16 cellular contexts compared by ENCODE assay signal in genomic region chr14:98952595-98953325, GRCh38.
DNase-seq lines count a peak whose midpoint lies in the region; ATAC-seq and TF ChIP-seq lines count a peak whose summit lies in the region.
"Had no signal": no experiment of that assay in that cellular context is flagged by ENCODE, and none has a peak within 500 bp of the region (broad histone marks: within the 10 kb centered on the region; RNA-seq: fewer than 3 reads in every experiment).

No MANE protein-coding gene starts in this region.

- no peak overlapping the region for H3K4me3 Mint-ChIP-seq in CD8-positive, alpha-beta T cell
- no peak overlapping the region for H3K4me3 Mint-ChIP-seq in activated naive CD8-positive, alpha-beta T cell treated with anti-CD3 and anti-CD28 coated beads, Interleukin-2, amount 50 U/mL, for 24 hours
- H3K4me3 Mint-ChIP-seq: T-helper 1 cell treated with Interleukin-12 subunit alpha and Interleukin-12 subunit beta and Interleukin-4 antibody, amounts not matched to agents 30 μg/mL and 1 μg/mL, for 36 hours had no signal

- CTCF ChIA-PET in HEK293 (lab: Yijun Ruan, JAX), result interaction anchor here (0.5 to 0.9 kb wide), 2 partner anchors 464 to 1319 kb away, joined by 3 read pairs; no protein-coding TSS in a partner anchor
- CTCF ChIA-PET in CD8-positive, alpha-beta T cell (lab: Charles Lee), result interaction anchor here (0.8 kb wide), 1 partner anchor 11 kb away, joined by 3 read pairs; no protein-coding TSS in a partner anchor

- no peak for ATAC-seq in CD8-positive, alpha-beta T cell
- ATAC-seq in activated naive CD8-positive, alpha-beta T cell treated with anti-CD3 and anti-CD28 coated beads, Interleukin-2, amount 50 U/mL, for 24 hours, result no peak

- H3K4me3 ChIP-seq in HEK293 (ENCODE audit: low read depth, low read length) (no peak overlapping the region), adipocyte (ENCODE audit: low read length) (no peak overlapping the region), tibial artery (no peak overlapping the region)
- no peak overlapping the region for H3K4me3 ChIP-seq in CD8-positive, alpha-beta T cell (ENCODE audit: low read depth, low read length)
- H3K4me3 ChIP-seq: testis had no signal

- H3K4me1 Mint-ChIP-seq in CD8-positive, alpha-beta T cell (ENCODE audit: low read depth), result peaks cover 7% of the 10 kb centered on the region
- H3K4me1 Mint-ChIP-seq in activated naive CD8-positive, alpha-beta T cell treated with anti-CD3 and anti-CD28 coated beads, Interleukin-2, amount 50 U/mL, for 24 hours, result peaks cover 18% of the 10 kb centered on the region

- H3K9me3 ChIP-seq in HEK293 (ENCODE audit: control insufficient read depth, insufficient read depth, low read depth, low read length) (no peaks in the 10 kb centered on the region), adipocyte (ENCODE audit: control insufficient read depth, low read length) (no peaks in the 10 kb centered on the region), tibial artery (peaks cover 0 to 2% (median 0%) of the 10 kb centered on the region in 3 donors)
- no peaks in the 10 kb centered on the region for H3K9me3 ChIP-seq in CD8-positive, alpha-beta T cell (ENCODE audit: low read length)
- H3K9me3 ChIP-seq: testis had no signal

- POLR2A ChIA-PET in HEK293 (lab: Yijun Ruan, JAX), result interaction anchor here (0.6 kb wide), 2 partner anchors 76 to 1405 kb away, joined by 4 read pairs; no protein-coding TSS in a partner anchor
- POLR2A ChIA-PET in CD8-positive, alpha-beta T cell (lab: Charles Lee), result interaction anchor here (0.7 to 1.7 kb wide), 4 partner anchors 13 to 381 kb away, joined by 3 to 6 read pairs (median 3); no protein-coding TSS in a partner anchor

- H3K36me3 Mint-ChIP-seq in CD8-positive, alpha-beta T cell, result no peaks in the 10 kb centered on the region
- H3K36me3 Mint-ChIP-seq in activated naive CD8-positive, alpha-beta T cell treated with anti-CD3 and anti-CD28 coated beads, Interleukin-2, amount 50 U/mL, for 24 hours (ENCODE audit: low read depth), result no peaks in the 10 kb centered on the region

- no peak overlapping the region for H3K9ac ChIP-seq in adipocyte (ENCODE audit: low read length)

- H3K36me3 ChIP-seq in HEK293 (ENCODE audit: control insufficient read depth in 2 of 2, insufficient read depth in 1 of 2, low read length in 2 of 2) (no peaks in the 10 kb centered on the region), adipocyte (ENCODE audit: control insufficient read depth, insufficient read depth, low read length, severe bottlenecking) (no peaks in the 10 kb centered on the region), tibial artery (no peaks in the 10 kb centered on the region)
- no peaks in the 10 kb centered on the region for H3K36me3 ChIP-seq in CD8-positive, alpha-beta T cell (ENCODE audit: insufficient read depth, low read length)

- H3K27me3 Mint-ChIP-seq in CD8-positive, alpha-beta T cell (ENCODE audit: low read depth), result no peaks in the 10 kb centered on the region
- H3K27me3 Mint-ChIP-seq in activated naive CD8-positive, alpha-beta T cell treated with anti-CD3 and anti-CD28 coated beads, Interleukin-2, amount 50 U/mL, for 24 hours, result no peaks in the 10 kb centered on the region

- peak; percentile 34 for DNase-seq in AG09319 (ENCODE audit: extremely low read depth, low read depth)
- DNase-seq in adipocyte (ENCODE audit: low read depth), result peak; percentile 31
- peak; percentile 1 for DNase-seq in myocyte (ENCODE audit: low read depth)
- no peak for DNase-seq in CD8-positive, alpha-beta T cell
- no peak for DNase-seq in activated naive CD8-positive, alpha-beta T cell treated with anti-CD3 and anti-CD28 coated beads, Interleukin-2, amount 50 U/mL, for 24 hours
- no peak for DNase-seq in DMS53 treated with DMSO at 0.1 percent for 48 hours (lab: John Stamatoyannopoulos, UW; ENCODE audit: unreplicated experiment)
- no peak for DNase-seq in tibial artery
- DNase-seq: activated gamma-delta T cell; dermis blood vessel endothelial cell; DMS 273 treated with DMSO at 0.1 percent for 48 hours; Karpas-422; NCI-H526 treated with DMSO at 0.1 percent for 48 hours; stimulated activated CD4-positive, alpha-beta T cell treated with anti-CD3 and anti-CD28 coated beads, Interleukin-4, amount 100 ng/mL, for 1 hour; testis had no signal

- no peak overlapping the region for H3K27ac ChIP-seq in HEK293 (ENCODE audit: extremely low read depth, low read depth, low read length)
- H3K27ac ChIP-seq in CD8-positive, alpha-beta T cell (ENCODE audit: low read depth, low read length), result no peak overlapping the region
- no peak overlapping the region for H3K27ac ChIP-seq in tibial artery
- H3K27ac ChIP-seq: testis had no signal

- H3K4me1 ChIP-seq in HEK293 (ENCODE audit: control insufficient read depth, insufficient read depth, low read length) (no peaks in the 10 kb centered on the region), adipocyte (ENCODE audit: control insufficient read depth, insufficient read depth, low read length) (peaks cover 43% of the 10 kb centered on the region), tibial artery (peaks cover 0 to 20% (median 9%) of the 10 kb centered on the region in 4 donors)
- no peaks in the 10 kb centered on the region for H3K4me1 ChIP-seq in CD8-positive, alpha-beta T cell (ENCODE audit: insufficient read depth, low read length)
- H3K4me1 ChIP-seq: testis had no signal

- no peak overlapping the region for H3K27ac Mint-ChIP-seq in CD8-positive, alpha-beta T cell
- no peak overlapping the region for H3K27ac Mint-ChIP-seq in activated naive CD8-positive, alpha-beta T cell treated with anti-CD3 and anti-CD28 coated beads, Interleukin-2, amount 50 U/mL, for 24 hours
- H3K27ac Mint-ChIP-seq: T-helper 1 cell treated with Interleukin-12 subunit alpha and Interleukin-12 subunit beta and Interleukin-4 antibody, amounts not matched to agents 30 μg/mL and 1 μg/mL, for 36 hours had no signal

- intact Hi-C loops in CD8-positive, alpha-beta T cell (cut with DNase I, micrococcal nuclease), result no loop called here
- intact Hi-C loops in tibial artery (cut with DNase I; ENCODE audit: low total_unique reads), result no loop called here

- H3K9me3 Mint-ChIP-seq in CD8-positive, alpha-beta T cell, result no peaks in the 10 kb centered on the region
- no peaks in the 10 kb centered on the region for H3K9me3 Mint-ChIP-seq in activated naive CD8-positive, alpha-beta T cell treated with anti-CD3 and anti-CD28 coated beads, Interleukin-2, amount 50 U/mL, for 24 hours
- H3K9me3 Mint-ChIP-seq: T-helper 1 cell treated with Interleukin-12 subunit alpha and Interleukin-12 subunit beta and Interleukin-4 antibody, amounts not matched to agents 30 μg/mL and 1 μg/mL, for 36 hours had no signal

- no peak for TF ChIP-seq CTCF in AG09319 (IDR thresholded peaks at IDR 0.05; ENCODE audit: low read depth, low read length)
- TF ChIP-seq CTCF in HEK293 (tag by site-specific recombination; IDR thresholded peaks at IDR 0.05), result no peak
- no peak for TF ChIP-seq CTCF in CD8-positive, alpha-beta T cell (IDR thresholded peaks at IDR 0.05)
- no peak for TF ChIP-seq CTCF in tibial artery (IDR thresholded peaks at IDR 0.05)

- H3K27me3 ChIP-seq in adipocyte (replicated peaks; ENCODE audit: control insufficient read depth, insufficient read depth, low read length), result peaks cover 6% of the 10 kb centered on the region
- H3K27me3 ChIP-seq in CD8-positive, alpha-beta T cell (ENCODE audit: insufficient read depth, low read length), result no peaks in the 10 kb centered on the region
- peaks cover 0 to 3% of the 10 kb centered on the region in 2 donors for H3K27me3 ChIP-seq in tibial artery
- H3K27me3 ChIP-seq: testis had no signal

TF ChIP-seq in HEK293, 187 proteins besides CTCF, POLR2A, EP300 and RAD21:
- no peak for TF ChIP-seq ZNF292 (tag by site-specific recombination; IDR thresholded peaks at IDR 0.05; ENCODE audit: borderline replicate concordance, low read depth)
- TF ChIP-seq ZFP41 (tag by site-specific recombination; IDR thresholded peaks at IDR 0.05; ENCODE audit: borderline replicate concordance), result no peak
- TF ChIP-seq, protein P1, sequence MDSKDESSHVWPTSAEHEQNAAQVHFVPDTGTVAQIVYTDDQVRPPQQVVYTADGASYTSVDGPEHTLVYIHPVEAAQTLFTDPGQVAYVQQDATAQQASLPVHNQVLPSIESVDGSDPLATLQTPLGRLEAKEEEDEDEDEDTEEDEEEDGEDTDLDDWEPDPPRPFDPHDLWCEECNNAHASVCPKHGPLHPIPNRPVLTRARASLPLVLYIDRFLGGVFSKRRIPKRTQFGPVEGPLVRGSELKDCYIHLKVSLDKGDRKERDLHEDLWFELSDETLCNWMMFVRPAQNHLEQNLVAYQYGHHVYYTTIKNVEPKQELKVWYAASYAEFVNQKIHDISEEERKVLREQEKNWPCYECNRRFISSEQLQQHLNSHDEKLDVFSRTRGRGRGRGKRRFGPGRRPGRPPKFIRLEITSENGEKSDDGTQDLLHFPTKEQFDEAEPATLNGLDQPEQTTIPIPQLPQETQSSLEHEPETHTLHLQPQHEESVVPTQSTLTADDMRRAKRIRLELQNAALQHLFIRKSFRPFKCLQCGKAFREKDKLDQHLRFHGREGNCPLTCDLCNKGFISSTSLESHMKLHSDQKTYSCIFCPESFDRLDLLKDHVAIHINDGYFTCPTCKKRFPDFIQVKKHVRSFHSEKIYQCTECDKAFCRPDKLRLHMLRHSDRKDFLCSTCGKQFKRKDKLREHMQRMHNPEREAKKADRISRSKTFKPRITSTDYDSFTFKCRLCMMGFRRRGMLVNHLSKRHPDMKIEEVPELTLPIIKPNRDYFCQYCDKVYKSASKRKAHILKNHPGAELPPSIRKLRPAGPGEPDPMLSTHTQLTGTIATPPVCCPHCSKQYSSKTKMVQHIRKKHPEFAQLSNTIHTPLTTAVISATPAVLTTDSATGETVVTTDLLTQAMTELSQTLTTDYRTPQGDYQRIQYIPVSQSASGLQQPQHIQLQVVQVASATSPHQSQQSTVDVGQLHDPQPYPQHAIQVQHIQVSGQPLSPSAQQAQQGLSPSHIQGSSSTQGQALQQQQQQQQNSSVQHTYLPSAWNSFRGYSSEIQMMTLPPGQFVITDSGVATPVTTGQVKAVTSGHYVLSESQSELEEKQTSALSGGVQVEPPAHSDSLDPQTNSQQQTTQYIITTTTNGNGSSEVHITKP (tag by site-specific recombination; IDR thresholded peaks at IDR 0.05), result peak; percentile 39; the same call in 1 of the 2 replicates

Comparison
In these comparisons a context has a peak if more than half of its experiments do, and no peak if none do; other contexts are left out.
1. DNase-seq: peak in AG09319 (single experiment), adipocyte (single experiment) and myocyte (single experiment); none in CD8-positive, alpha-beta T cell (0 of 7), activated naive CD8-positive, alpha-beta T cell treated with anti-CD3 and anti-CD28 coated beads, Interleukin-2, amount 50 U/mL, for 24 hours (single experiment), DMS53 treated with DMSO at 0.1 percent for 48 hours (single experiment) and tibial artery (0 of 2).